29 cellular contexts compared by ENCODE assay signal in genomic region chrX:65630771-65631170, GRCh38.
"Had no signal": no experiment of that assay in that cellular context is flagged by ENCODE, and none has a peak within 500 bp of the region (broad histone marks: within the 10 kb centered on the region; RNA-seq: fewer than 3 reads in every experiment).

No MANE protein-coding gene starts in this region.

- H3K36me3 Mint-ChIP-seq: stimulated activated effector memory CD8-positive, alpha-beta T cell treated with anti-CD3 and anti-CD28 coated beads, Interleukin-12 subunit alpha, Interleukin-12 subunit beta, amount 100 ng/mL, for 72 hours; stimulated activated memory B cell treated with anti-CD40 and anti-IgM and Interleukin-4, amounts not matched to agents 10 μg/mL and 1 μg/mL and 100 μg/mL, for 72 hours; type B pancreatic cell had no signal

- H3K4me1 Mint-ChIP-seq: stimulated activated effector memory CD8-positive, alpha-beta T cell treated with anti-CD3 and anti-CD28 coated beads, Interleukin-12 subunit alpha, Interleukin-12 subunit beta, amount 100 ng/mL, for 72 hours; stimulated activated memory B cell treated with anti-CD40 and anti-IgM and Interleukin-4, amounts not matched to agents 10 μg/mL and 1 μg/mL and 100 μg/mL, for 72 hours; stimulated activated naive CD8-positive, alpha-beta T cell treated with anti-CD3 and anti-CD28 coated beads, Interleukin-15, amount 100 ng/mL, for 72 hours had no signal

- H3K9me3 Mint-ChIP-seq: stimulated activated effector memory CD8-positive, alpha-beta T cell treated with anti-CD3 and anti-CD28 coated beads, Interleukin-12 subunit alpha, Interleukin-12 subunit beta, amount 100 ng/mL, for 72 hours; stimulated activated naive CD8-positive, alpha-beta T cell treated with anti-CD3 and anti-CD28 coated beads, Interleukin-15, Interleukin-2, amounts not matched to agents 100 ng/mL and 50 ng/mL, for 24 hours; type B pancreatic cell had no signal

- H3K4me3 ChIP-seq: stomach, suprapubic skin, testis, thoracic aorta, thyroid gland, tibial artery, tibial nerve, transverse colon, upper lobe of left lung, upper lobe of right lung, uterus, vagina had no signal

- H3K27me3 Mint-ChIP-seq: stimulated activated memory B cell treated with anti-CD40 and anti-IgM and Interleukin-4, amounts not matched to agents 10 μg/mL and 1 μg/mL and 100 μg/mL, for 72 hours; stimulated activated naive CD8-positive, alpha-beta T cell treated with anti-CD3 and anti-CD28 coated beads, Interleukin-15, amount 100 ng/mL, for 72 hours; stimulated activated naive CD8-positive, alpha-beta T cell treated with anti-CD3 and anti-CD28 coated beads, Interleukin-15, Interleukin-2, amounts not matched to agents 100 ng/mL and 50 ng/mL, for 24 hours; type B pancreatic cell had no signal

- FAIRE-seq: urothelium cell line had no signal

- H3K9me3 ChIP-seq: suprapubic skin, testis, thoracic aorta, thyroid gland, tibial artery, tibial nerve, transverse colon, upper lobe of right lung, uterus, vagina had no signal

- H3K4me3 Mint-ChIP-seq: stimulated activated effector memory CD8-positive, alpha-beta T cell treated with anti-CD3 and anti-CD28 coated beads, Interleukin-12 subunit alpha, Interleukin-12 subunit beta, amount 100 ng/mL, for 72 hours; stimulated activated memory B cell treated with anti-CD40 and anti-IgM and Interleukin-4, amounts not matched to agents 10 μg/mL and 1 μg/mL and 100 μg/mL, for 72 hours; stimulated activated naive B cell treated with anti-CD40 and anti-IgM and Interleukin-4, amounts not matched to agents 10 μg/mL and 1 μg/mL and 100 μg/mL, for 72 hours; stimulated activated naive CD8-positive, alpha-beta T cell treated with anti-CD3 and anti-CD28 coated beads, Interleukin-15, amount 100 ng/mL, for 72 hours; stimulated activated naive CD8-positive, alpha-beta T cell treated with anti-CD3 and anti-CD28 coated beads, Interleukin-15, Interleukin-2, amounts not matched to agents 100 ng/mL and 50 ng/mL, for 24 hours; type B pancreatic cell had no signal

- H3K4me1 ChIP-seq: stomach, uterus had no signal

- H3K27ac ChIP-seq: stomach, suprapubic skin, testis, thoracic aorta, thyroid gland, tibial artery, tibial nerve, transverse colon, upper lobe of left lung, upper lobe of right lung, uterus, vagina had no signal

- H3K27ac Mint-ChIP-seq: stimulated activated effector memory CD8-positive, alpha-beta T cell treated with anti-CD3 and anti-CD28 coated beads, Interleukin-12 subunit alpha, Interleukin-12 subunit beta, amount 100 ng/mL, for 72 hours; stimulated activated memory B cell treated with anti-CD40 and anti-IgM and Interleukin-4, amounts not matched to agents 10 μg/mL and 1 μg/mL and 100 μg/mL, for 72 hours; stimulated activated naive B cell treated with anti-CD40 and anti-IgM and Interleukin-4, amounts not matched to agents 10 μg/mL and 1 μg/mL and 100 μg/mL, for 72 hours; stimulated activated naive CD8-positive, alpha-beta T cell treated with anti-CD3 and anti-CD28 coated beads, Interleukin-15, amount 100 ng/mL, for 72 hours; stimulated activated naive CD8-positive, alpha-beta T cell treated with anti-CD3 and anti-CD28 coated beads, Interleukin-15, Interleukin-2, amounts not matched to agents 100 ng/mL and 50 ng/mL, for 24 hours; type B pancreatic cell had no signal

- DNase-seq: stimulated activated CD4-positive, alpha-beta T cell treated with anti-CD3 and anti-CD28 coated beads, Interleukin-2, amount 100 ng/mL, for 48 hours; stimulated activated CD4-positive, alpha-beta T cell treated with anti-CD3 and anti-CD28 coated beads, Interleukin-4, amount 100 ng/mL, for 1 hour; stimulated activated CD4-positive, alpha-beta T cell treated with anti-CD3 and anti-CD28 coated beads, Interleukin-4, amount 100 ng/mL, for 24 hours; stimulated activated CD4-positive, alpha-beta T cell treated with anti-CD3 and anti-CD28 coated beads, Interleukin-4, amount 100 ng/mL, for 4 hours; stimulated activated CD8-positive, alpha-beta memory T cell treated with anti-CD3 and anti-CD28 coated beads, Interleukin-4, amount 100 ng/mL, for 48 hours; stimulated activated naive B cell treated with anti-CD40 and anti-IgM and Interleukin-4, amounts not matched to agents 10 μg/mL and 1 μg/mL and 100 μg/mL, for 72 hours; stimulated activated naive CD4-positive, alpha-beta T cell; stimulated activated naive CD4-positive, alpha-beta T cell treated with Interleukin-2 at 50 U/mL for 16 hours; stimulated activated naive CD8-positive, alpha-beta T cell treated with anti-CD3 and anti-CD28 coated beads, Interleukin-15, amount 100 ng/mL, for 72 hours; stimulated activated naive CD8-positive, alpha-beta T cell treated with anti-CD3 and anti-CD28 coated beads, Interleukin-15, Interleukin-2, amounts not matched to agents 100 U/mL and 50 U/mL, for 24 hours; stomach; substantia nigra; testis; thyroid gland; tibial artery; transverse colon; trophoblast cell; upper lobe of left lung; upper lobe of right lung; uterus had no signal

- H3K27me3 ChIP-seq: stomach, suprapubic skin, testis, thyroid gland, tibial artery, transverse colon, upper lobe of left lung, upper lobe of right lung, uterus, vagina had no signal

- H3K36me3 ChIP-seq: stomach, suprapubic skin, thoracic aorta, thyroid gland, tibial artery, tibial nerve, transverse colon, upper lobe of left lung, upper lobe of right lung, uterus, vagina had no signal

- ATAC-seq: stimulated activated effector memory CD8-positive, alpha-beta T cell treated with anti-CD3 and anti-CD28 coated beads, Interleukin-12 subunit alpha, Interleukin-12 subunit beta, amount 100 ng/mL, for 72 hours; stimulated activated memory B cell treated with anti-CD40 and anti-IgM and Interleukin-4, amounts not matched to agents 10 μg/mL and 1 μg/mL and 100 μg/mL, for 72 hours; stimulated activated naive B cell treated with anti-CD40 and anti-IgM and Interleukin-4, amounts not matched to agents 10 μg/mL and 1 μg/mL and 100 μg/mL, for 72 hours; stimulated activated naive CD8-positive, alpha-beta T cell treated with anti-CD3 and anti-CD28 coated beads, Interleukin-15, amount 100 ng/mL, for 72 hours; stimulated activated naive CD8-positive, alpha-beta T cell treated with anti-CD3 and anti-CD28 coated beads, Interleukin-15, Interleukin-2, amounts not matched to agents 100 U/mL and 50 U/mL, for 24 hours; upper lobe of right lung had no signal
